11 cellular contexts compared by ENCODE assay signal in genomic region chr7:47582748-47583740, GRCh38. TPM values are rescaled to one million over a fixed set of nuclear protein-coding genes. Genes with fewer than 3 reads are reported as not detected.
DNase-seq lines count a peak whose midpoint lies in the region; ATAC-seq and TF ChIP-seq lines count a peak whose summit lies in the region.
"Had no signal": no experiment of that assay in that cellular context is flagged by ENCODE, and none has a peak within 500 bp of the region (broad histone marks: within the 10 kb centered on the region; RNA-seq: fewer than 3 reads in every experiment).

No MANE protein-coding gene starts in this region.

- TF ChIP-seq RAD21 in liver (IDR thresholded peaks at IDR 0.05): no peak

- peaks cover 40% of the 10 kb centered on the region for H3K27me3 Mint-ChIP-seq in WTC11 (ENCODE audit: low read depth)
- H3K27me3 Mint-ChIP-seq in stimulated activated naive B cell treated with anti-CD40 and anti-IgM and Interleukin-4, amounts not matched to agents 10 μg/mL and 1 μg/mL and 100 μg/mL, for 72 hours: peaks cover 17 to 18% of the 10 kb centered on the region in 2 donors
- peaks cover 45% of the 10 kb centered on the region for H3K27me3 Mint-ChIP-seq in CD4-positive, alpha-beta T cell

- peaks cover 7% of the 10 kb centered on the region for H3K9me3 Mint-ChIP-seq in WTC11
- H3K9me3 Mint-ChIP-seq in stimulated activated naive B cell treated with anti-CD40 and anti-IgM and Interleukin-4, amounts not matched to agents 10 μg/mL and 1 μg/mL and 100 μg/mL, for 72 hours: peaks cover 3 to 5% of the 10 kb centered on the region in 2 donors
- peaks cover 2% of the 10 kb centered on the region for H3K9me3 Mint-ChIP-seq in CD4-positive, alpha-beta T cell
- H3K9me3 Mint-ChIP-seq: activated T-helper 2 cell treated with anti-CD3 and anti-CD28 coated beads, Interferon-gamma antibody, Interleukin-2, Interleukin-4, amounts not matched to agents 10 μg/mL and 5 μg/mL and 100 μg/mL, durations not matched to agents 14 hours and 24 hours and 36 hours had no signal

- no peaks in the 10 kb centered on the region for H3K36me3 ChIP-seq in H7 (replicated peaks; ENCODE audit: control insufficient read depth, insufficient read depth, low read length)
- no peaks in the 10 kb centered on the region for H3K36me3 ChIP-seq in liver (ENCODE audit: control insufficient read depth in 4 of 4, insufficient read depth in 3 of 4, low read depth in 1 of 4, low read length in 3 of 4)

- 76% methylated on average over 15 of the region's 15 CpGs for WGBS in liver

- H3K36me3 Mint-ChIP-seq in WTC11: peaks cover 3% of the 10 kb centered on the region
- peaks cover 2 to 3% of the 10 kb centered on the region in 2 donors for H3K36me3 Mint-ChIP-seq in stimulated activated naive B cell treated with anti-CD40 and anti-IgM and Interleukin-4, amounts not matched to agents 10 μg/mL and 1 μg/mL and 100 μg/mL, for 72 hours
- no peaks in the 10 kb centered on the region for H3K36me3 Mint-ChIP-seq in CD4-positive, alpha-beta T cell (ENCODE audit: low read depth)

- H3K27ac Mint-ChIP-seq in WTC11: no peak overlapping the region
- peak overlapping the region; percentile 33 for H3K27ac Mint-ChIP-seq in stimulated activated naive B cell treated with anti-CD40 and anti-IgM and Interleukin-4, amounts not matched to agents 10 μg/mL and 1 μg/mL and 100 μg/mL, for 72 hours
- H3K27ac Mint-ChIP-seq in CD4-positive, alpha-beta T cell: no peak overlapping the region
- H3K27ac Mint-ChIP-seq: activated T-helper 2 cell treated with anti-CD3 and anti-CD28 coated beads, Interferon-gamma antibody, Interleukin-2, Interleukin-4, amounts not matched to agents 10 μg/mL and 5 μg/mL and 100 μg/mL, durations not matched to agents 14 hours and 24 hours and 36 hours had no signal

- CTCF ChIA-PET in WTC11 (lab: Charles Lee): interaction anchor here (0.7 to 2.9 kb wide), 4 partner anchors 9 to 317 kb away, joined by 3 to 13 read pairs (median 10); no protein-coding TSS in a partner anchor
- CTCF ChIA-PET in CD4-positive, alpha-beta T cell (lab: Charles Lee): no interaction called here

- peaks cover 50% of the 10 kb centered on the region for H3K4me1 Mint-ChIP-seq in WTC11
- H3K4me1 Mint-ChIP-seq in stimulated activated naive B cell treated with anti-CD40 and anti-IgM and Interleukin-4, amounts not matched to agents 10 μg/mL and 1 μg/mL and 100 μg/mL, for 72 hours: peaks cover 32 to 58% of the 10 kb centered on the region in 2 donors
- no peaks in the 10 kb centered on the region for H3K4me1 Mint-ChIP-seq in CD4-positive, alpha-beta T cell (ENCODE audit: low read depth)

- no peak for ATAC-seq in WTC11
- ATAC-seq in stimulated activated naive B cell treated with anti-CD40 and anti-IgM and Interleukin-4, amounts not matched to agents 10 μg/mL and 1 μg/mL and 100 μg/mL, for 72 hours (replicated peaks): no peak
- no peak for ATAC-seq in CD4-positive, alpha-beta T cell (ENCODE audit: poor library complexity)
- ATAC-seq in GM21360 (IDR thresholded peaks at IDR 0.05; ENCODE audit: unreplicated experiment): no peak
- ATAC-seq in GM21515 (IDR thresholded peaks at IDR 0.05; ENCODE audit: unreplicated experiment): no peak
- ATAC-seq: GM12878 had no signal

- peaks cover 2 to 27% (median 23%) of the 10 kb centered on the region in 4 donors for H3K4me1 ChIP-seq in liver (ENCODE audit: control insufficient read depth in 4 of 4, insufficient read depth in 4 of 4, low read length in 3 of 4)

- no peaks in the 10 kb centered on the region for H3K9me3 ChIP-seq in liver (ENCODE audit: control insufficient read depth in 4 of 4, low read length in 3 of 4)
- H3K9me3 ChIP-seq in CD4-positive, alpha-beta T cell (ENCODE audit: control insufficient read depth, low read length): no peaks in the 10 kb centered on the region

- intact Hi-C loops in CD4-positive, alpha-beta T cell (cut with DNase I, micrococcal nuclease): no loop called here

- DNase-seq in H7: peak; percentile 17
- DNase-seq in WTC11 (ENCODE audit: low spot score): no peak
- DNase-seq in stimulated activated naive B cell treated with anti-CD40 and anti-IgM and Interleukin-4, amounts not matched to agents 10 μg/mL and 1 μg/mL and 100 μg/mL, for 72 hours: no peak
- DNase-seq in CD4-positive, alpha-beta T cell: no peak
- DNase-seq in NCI-H2227 treated with DMSO at 0.1 percent for 48 hours (lab: John Stamatoyannopoulos, UW): no peak
- DNase-seq: activated CD4-positive, CD25-positive, alpha-beta regulatory T cell treated with anti-CD3 and anti-CD28 coated beads, Interleukin-2, amount 50 U/mL, for 72 hours had no signal

- peak overlapping the region; percentile 41 to 95 for H3K27ac ChIP-seq in liver (ENCODE audit: low read depth in 1 of 2, low read length in 2 of 2)
- no peak overlapping the region for H3K27ac ChIP-seq in CD4-positive, alpha-beta T cell (ENCODE audit: low read depth, low read length)

- TF ChIP-seq CTCF in WTC11 (IDR thresholded peaks at IDR 0.05) (no peak), liver (IDR thresholded peaks at IDR 0.05; ENCODE audit: low read depth, low read length, missing input control) (no peak)
- no peak for TF ChIP-seq CTCF in CD4-positive, alpha-beta T cell (IDR thresholded peaks at IDR 0.05)

- H3K27me3 ChIP-seq in H7 (ENCODE audit: control insufficient read depth, insufficient read depth, low read length) (peaks cover 17% of the 10 kb centered on the region; the same call in 1 of the 2 replicates), liver (ENCODE audit: control insufficient read depth in 4 of 4, insufficient read depth in 4 of 4, low read length in 3 of 4) (no peaks in the 10 kb centered on the region)
- peaks cover 10% of the 10 kb centered on the region for H3K27me3 ChIP-seq in CD4-positive, alpha-beta T cell (ENCODE audit: control insufficient read depth, insufficient read depth, low read length)

- H3K4me3 ChIP-seq in H7 (ENCODE audit: insufficient read depth, low read depth, low read length): peak overlapping the region; percentile 71; the same call in 1 of the 2 replicates
- H3K4me3 ChIP-seq in liver (ENCODE audit: low read depth in 1 of 3, low read length in 3 of 3): no peak overlapping the region
- H3K4me3 ChIP-seq: GM12878 had no signal

- POLR2A ChIA-PET in WTC11 (lab: Charles Lee): interaction anchor here (0.5 kb wide), 1 partner anchor 10 kb away, joined by 4 read pairs; no protein-coding TSS in a partner anchor
- POLR2A ChIA-PET in CD4-positive, alpha-beta T cell (lab: Charles Lee): no interaction called here

- H3K4me3 Mint-ChIP-seq in WTC11: peak overlapping the region; percentile 71
- H3K4me3 Mint-ChIP-seq in stimulated activated naive B cell treated with anti-CD40 and anti-IgM and Interleukin-4, amounts not matched to agents 10 μg/mL and 1 μg/mL and 100 μg/mL, for 72 hours: peak overlapping the region; percentile 22 to 77
- H3K4me3 Mint-ChIP-seq in CD4-positive, alpha-beta T cell: no peak overlapping the region

- no peak overlapping the region for H3K9ac ChIP-seq in liver (ENCODE audit: low read depth in 1 of 2, low read length in 2 of 2)

TF ChIP-seq in WTC11, 78 proteins besides CTCF, POLR2A, EP300 and RAD21 (continues in another document):
- TF ChIP-seq KAT7 (CRISPR knock-in tag; IDR thresholded peaks at IDR 0.05; ENCODE audit: borderline replicate concordance) (no peak), ZNF423 (CRISPR knock-in tag; IDR thresholded peaks at IDR 0.05) (no peak), MXD4 (CRISPR knock-in tag; IDR thresholded peaks at IDR 0.05; ENCODE audit: borderline replicate concordance) (no peak), MLX (CRISPR knock-in tag; IDR thresholded peaks at IDR 0.05) (no peak)
- TF ChIP-seq, protein P1, sequence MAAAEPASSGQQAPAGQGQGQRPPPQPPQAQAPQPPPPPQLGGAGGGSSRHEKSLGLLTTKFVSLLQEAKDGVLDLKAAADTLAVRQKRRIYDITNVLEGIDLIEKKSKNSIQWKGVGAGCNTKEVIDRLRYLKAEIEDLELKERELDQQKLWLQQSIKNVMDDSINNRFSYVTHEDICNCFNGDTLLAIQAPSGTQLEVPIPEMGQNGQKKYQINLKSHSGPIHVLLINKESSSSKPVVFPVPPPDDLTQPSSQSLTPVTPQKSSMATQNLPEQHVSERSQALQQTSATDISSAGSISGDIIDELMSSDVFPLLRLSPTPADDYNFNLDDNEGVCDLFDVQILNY (CRISPR knock-in tag; IDR thresholded peaks at IDR 0.05): no peak

TF ChIP-seq in liver, 16 proteins besides CTCF, POLR2A, EP300 and RAD21:
- TF ChIP-seq ATF3 (IDR thresholded peaks at IDR 0.05): no peak
- TF ChIP-seq, protein P2, sequence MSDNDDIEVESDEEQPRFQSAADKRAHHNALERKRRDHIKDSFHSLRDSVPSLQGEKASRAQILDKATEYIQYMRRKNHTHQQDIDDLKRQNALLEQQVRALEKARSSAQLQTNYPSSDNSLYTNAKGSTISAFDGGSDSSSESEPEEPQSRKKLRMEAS (IDR thresholded peaks at IDR 0.05): no peak

RNA-seq across cellular contexts. Expression of gene TNS3, which starts 1.1 kb away (rescaled TPM):
- 28.9 and 31.3 TPM in 2 replicates for total RNA-seq in H7 (2014; rRNA removed; shearing (Covaris generic))
- total RNA-seq in WTC11 (2021): 28.3 to 37.7 TPM (median 29.6 TPM) in 3 replicates
- total RNA-seq in liver: 100 to 1,000 TPM in 1 of 2 donors, 10 to 100 TPM in 1; 27.8 to 100 TPM
- polyA plus RNA-seq in liver: 10 to 100 TPM; 16.8 to 31.2 TPM
- total RNA-seq in CD4-positive, alpha-beta T cell: under 1 TPM; 0.16 to 0.47 TPM

Comparison
In these comparisons a context has a peak if more than half of its experiments do, and no peak if none do; other contexts are left out.
1. RNA of gene TNS3, which starts 1.1 kb away (total RNA-seq): 27.8 to 100 TPM in liver, 28.3 to 37.7 TPM in WTC11 and 28.9 to 31.3 TPM in H7; 0.16 to 0.47 TPM in CD4-positive, alpha-beta T cell; every median in the first group is over 10 times any median in the second.